24 cellular contexts compared by ENCODE assay signal in the genomic region with DNA sequence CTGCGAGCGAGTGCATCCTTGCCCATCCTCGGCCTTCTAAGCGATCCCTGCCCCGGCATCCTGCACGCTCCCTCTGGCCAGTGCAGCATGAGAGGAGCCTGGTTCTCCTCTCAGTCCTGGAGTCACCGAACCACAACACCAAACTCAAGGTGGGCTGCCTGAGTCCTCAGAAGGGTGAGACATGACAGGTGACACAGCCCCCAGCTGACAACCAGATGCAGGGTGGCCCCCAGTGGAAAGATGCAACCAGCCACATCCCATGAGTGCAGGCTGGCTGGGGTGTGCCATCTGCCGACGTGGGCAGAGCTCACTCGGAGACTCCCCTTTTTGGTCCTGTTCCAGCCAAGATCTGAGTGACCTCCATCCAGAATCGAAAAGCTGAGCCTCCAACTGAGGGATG. TPM values are rescaled to one million over a fixed set of nuclear protein-coding genes. Genes with fewer than 3 reads are reported as not detected.
"Had no signal": no experiment of that assay in that cellular context is flagged by ENCODE, and none has a peak within 500 bp of the region (broad histone marks: within the 10 kb centered on the region; RNA-seq: fewer than 3 reads in every experiment).

No MANE protein-coding gene starts in this region.

- ATAC-seq: activated CD8-positive, alpha-beta memory T cell treated with anti-CD3 and anti-CD28 coated beads, Interleukin-2, amount 10 ng/mL, durations not matched to agents 7 days and 5 days; activated T-cell treated with anti-CD3 and anti-CD28 coated beads, Interleukin-2, amount 50 U/mL, for 4 hours had no signal

- H3K27me3 ChIP-seq: brain microvascular endothelial cell, cardiac muscle cell had no signal

- DNase-seq: activated B cell treated with CpG ODN at 0.5 μM for 24 hours; activated CD4-positive, alpha-beta T cell treated with anti-CD3 and anti-CD28 coated beads for 1 hour; activated CD4-positive, alpha-beta T cell treated with anti-CD3 and anti-CD28 coated beads, Interleukin-2, amount 10 ng/mL, durations not matched to agents 24 days and 14 days; activated CD4-positive, alpha-beta T cell treated with anti-CD3 and anti-CD28 coated beads, Interleukin-2, amount 50 U/mL, for 48 hours; activated CD8-positive, alpha-beta memory T cell treated with anti-CD3 and anti-CD28 coated beads, Interleukin-2, amount 10 ng/mL, durations not matched to agents 7 days and 5 days; activated gamma-delta T cell treated with Interleukin-2 at 50 U/mL for 16 hours; activated naive CD4-positive, alpha-beta T cell treated with anti-CD3 and anti-CD28 coated beads, Interleukin-2, amount 10 ng/mL, durations not matched to agents 7 days and 5 days; activated naive CD8-positive, alpha-beta T cell treated with anti-CD3 and anti-CD28 coated beads for 36 hours; activated T-cell treated with anti-CD3 and anti-CD28 coated beads, Interleukin-2, amount 50 U/mL, for 4 hours; brain microvascular endothelial cell; cerebellar nuclear complex; Kasumi-1; NCI-H1105 treated with DMSO at 0.1 percent for 48 hours; NCI-H1436 treated with DMSO at 0.1 percent for 48 hours; NCI-H187; NCI-H2081; NCI-H2227 treated with DMSO at 0.1 percent for 48 hours; NCI-H446 treated with DMSO at 0.1 percent for 48 hours; NCI-H69; PC-9; SIG-M5; T-helper 2 cell; T1000 had no signal

- H3K4me2 ChIP-seq: PC-9 had no signal

- H3K4me3 ChIP-seq: cardiac muscle cell, PC-9 had no signal

- H3K4me1 Mint-ChIP-seq: activated B cell treated with CpG ODN at 0.5 μM for 24 hours; activated CD4-positive, alpha-beta T cell treated with anti-CD3 and anti-CD28 coated beads, Interleukin-2, amount 10 ng/mL, durations not matched to agents 24 days and 14 days; activated CD8-positive, alpha-beta memory T cell treated with anti-CD3 and anti-CD28 coated beads, Interleukin-2, amount 10 ng/mL, durations not matched to agents 7 days and 5 days; activated naive CD4-positive, alpha-beta T cell treated with anti-CD3 and anti-CD28 coated beads, Interleukin-2, amount 10 ng/mL, durations not matched to agents 7 days and 5 days; activated naive CD8-positive, alpha-beta T cell treated with anti-CD3 and anti-CD28 coated beads for 36 hours had no signal

- H3K36me3 ChIP-seq: brain microvascular endothelial cell, cardiac muscle cell had no signal

- H3K27ac ChIP-seq: brain microvascular endothelial cell, cardiac muscle cell, PC-9 had no signal

- H3K4me3 Mint-ChIP-seq: activated B cell treated with CpG ODN at 0.5 μM for 24 hours; activated CD4-positive, alpha-beta T cell treated with anti-CD3 and anti-CD28 coated beads, Interleukin-2, amount 10 ng/mL, durations not matched to agents 24 days and 14 days; activated CD8-positive, alpha-beta memory T cell treated with anti-CD3 and anti-CD28 coated beads, Interleukin-2, amount 10 ng/mL, durations not matched to agents 7 days and 5 days; activated naive CD4-positive, alpha-beta T cell treated with anti-CD3 and anti-CD28 coated beads, Interleukin-2, amount 10 ng/mL, durations not matched to agents 7 days and 5 days; activated naive CD8-positive, alpha-beta T cell treated with anti-CD3 and anti-CD28 coated beads for 36 hours; activated T-cell treated with anti-CD3 and anti-CD28 coated beads, Interleukin-2, amount 50 U/mL, for 4 hours had no signal

- H2AFZ ChIP-seq: PC-9 had no signal

- H3K9me3 Mint-ChIP-seq: activated B cell treated with CpG ODN at 0.5 μM for 24 hours; activated CD4-positive, alpha-beta T cell treated with anti-CD3 and anti-CD28 coated beads, Interleukin-2, amount 10 ng/mL, durations not matched to agents 24 days and 14 days; activated naive CD4-positive, alpha-beta T cell treated with anti-CD3 and anti-CD28 coated beads, Interleukin-2, amount 10 ng/mL, durations not matched to agents 7 days and 5 days; activated naive CD8-positive, alpha-beta T cell treated with anti-CD3 and anti-CD28 coated beads for 36 hours; activated T-cell treated with anti-CD3 and anti-CD28 coated beads, Interleukin-2, amount 50 U/mL, for 4 hours had no signal

- H3K27ac Mint-ChIP-seq: activated B cell treated with CpG ODN at 0.5 μM for 24 hours; activated CD4-positive, alpha-beta T cell treated with anti-CD3 and anti-CD28 coated beads, Interleukin-2, amount 10 ng/mL, durations not matched to agents 24 days and 14 days; activated CD8-positive, alpha-beta memory T cell treated with anti-CD3 and anti-CD28 coated beads, Interleukin-2, amount 10 ng/mL, durations not matched to agents 7 days and 5 days; activated naive CD4-positive, alpha-beta T cell treated with anti-CD3 and anti-CD28 coated beads, Interleukin-2, amount 10 ng/mL, durations not matched to agents 7 days and 5 days; activated naive CD8-positive, alpha-beta T cell treated with anti-CD3 and anti-CD28 coated beads for 36 hours had no signal

- H3K36me3 Mint-ChIP-seq: activated CD8-positive, alpha-beta memory T cell treated with anti-CD3 and anti-CD28 coated beads, Interleukin-2, amount 10 ng/mL, durations not matched to agents 7 days and 5 days; activated naive CD4-positive, alpha-beta T cell treated with anti-CD3 and anti-CD28 coated beads, Interleukin-2, amount 10 ng/mL, durations not matched to agents 7 days and 5 days; activated naive CD8-positive, alpha-beta T cell treated with anti-CD3 and anti-CD28 coated beads for 36 hours had no signal

- H3K27me3 Mint-ChIP-seq: activated B cell treated with CpG ODN at 0.5 μM for 24 hours; activated CD4-positive, alpha-beta T cell treated with anti-CD3 and anti-CD28 coated beads, Interleukin-2, amount 10 ng/mL, durations not matched to agents 24 days and 14 days; activated CD8-positive, alpha-beta memory T cell treated with anti-CD3 and anti-CD28 coated beads, Interleukin-2, amount 10 ng/mL, durations not matched to agents 7 days and 5 days; activated naive CD4-positive, alpha-beta T cell treated with anti-CD3 and anti-CD28 coated beads, Interleukin-2, amount 10 ng/mL, durations not matched to agents 7 days and 5 days; activated naive CD8-positive, alpha-beta T cell treated with anti-CD3 and anti-CD28 coated beads for 36 hours had no signal

RNA-seq across cellular contexts. Expression of gene COL23A1, which starts 58.4 kb away (rescaled TPM):
- total RNA-seq: activated B cell treated with CpG ODN at 0.5 μM for 24 hours; activated T-cell treated with anti-CD3 and anti-CD28 coated beads, Interleukin-2, amount 50 U/mL, for 4 hours; PC-9 had no signal
